11 cellular contexts compared by ENCODE assay signal in the genomic region with DNA sequence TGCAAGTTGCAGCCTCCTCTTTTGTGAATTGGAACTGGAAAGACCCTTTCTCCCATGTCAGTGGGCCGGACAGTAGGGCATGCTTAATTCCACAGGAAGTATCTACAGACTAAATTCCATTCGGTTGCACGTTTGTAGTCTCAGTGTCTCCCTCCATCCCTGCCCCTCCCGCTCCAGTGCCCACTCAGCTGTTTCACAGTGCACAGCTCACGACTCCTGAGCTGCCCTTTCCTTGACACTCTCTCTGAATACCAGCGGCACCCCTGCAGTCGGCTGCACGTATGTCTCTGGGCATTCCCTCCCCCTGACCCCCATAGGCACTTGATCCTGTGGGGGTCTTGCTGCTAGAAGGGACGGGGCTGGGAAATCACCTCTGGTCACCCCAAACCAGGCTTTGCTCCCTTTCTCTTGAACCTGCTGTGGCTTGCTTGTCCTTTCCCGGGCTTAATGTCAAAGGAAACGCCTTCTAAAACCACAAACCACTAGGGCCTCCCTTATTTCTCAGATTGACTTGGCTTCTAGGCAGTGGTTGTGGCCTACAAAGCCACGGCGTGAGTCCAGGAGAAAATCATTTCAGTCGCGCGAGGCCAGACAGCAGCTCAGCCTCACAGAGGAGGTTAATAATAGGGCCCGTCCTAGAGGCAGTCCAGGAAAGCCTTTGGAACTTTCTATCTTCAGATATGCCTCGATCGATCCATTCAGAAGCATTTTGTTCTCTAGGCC.
DNase-seq lines count a peak whose midpoint lies in the region; ATAC-seq and TF ChIP-seq lines count a peak whose summit lies in the region.
"Had no signal": no experiment of that assay in that cellular context is flagged by ENCODE, and none has a peak within 500 bp of the region (broad histone marks: within the 10 kb centered on the region; RNA-seq: fewer than 3 reads in every experiment).

No MANE protein-coding gene starts in this region.

- no peaks in the 10 kb centered on the region for H3K79me2 ChIP-seq in neural progenitor cell (ENCODE audit: low read depth)

- H3K4me2 ChIP-seq in neural progenitor cell = no peak overlapping the region

- peaks cover 6% of the 10 kb centered on the region for H3K9me3 Mint-ChIP-seq in neural progenitor cell

- no peak for TF ChIP-seq CTCF in neural progenitor cell (IDR thresholded peaks at IDR 0.05)

- no peak overlapping the region for H3K27ac ChIP-seq in neural progenitor cell
- H3K27ac ChIP-seq: upper lobe of left lung had no signal

- ATAC-seq in GM18907 (IDR thresholded peaks at IDR 0.05; ENCODE audit: unreplicated experiment) (peak; percentile 81), GM21717 (IDR thresholded peaks at IDR 0.05; ENCODE audit: unreplicated experiment) (peak; percentile 90), HG03575 (IDR thresholded peaks at IDR 0.05; ENCODE audit: extremely low read depth, insufficient number of reproducible peaks, low FRiP score, unreplicated experiment) (peak; percentile 72), GM21367 (IDR thresholded peaks at IDR 0.05; ENCODE audit: unreplicated experiment) (no peak)

- H3K27ac Mint-ChIP-seq in neural progenitor cell = no peak overlapping the region
- H3K27ac Mint-ChIP-seq: memory B cell had no signal

- H3K27me3 ChIP-seq in neural progenitor cell = no peaks in the 10 kb centered on the region
- H3K27me3 ChIP-seq: upper lobe of left lung had no signal

- no peaks in the 10 kb centered on the region for H3K9me3 ChIP-seq in neural progenitor cell (ENCODE audit: low read depth)
- H3K9me3 ChIP-seq: upper lobe of left lung had no signal

- no peaks in the 10 kb centered on the region for H3F3A ChIP-seq in neural progenitor cell (ENCODE audit: low read depth)

- H3K4me1 ChIP-seq in neural progenitor cell = no peaks in the 10 kb centered on the region
- H3K4me1 ChIP-seq: upper lobe of left lung had no signal

- H3K4me3 ChIP-seq in neural progenitor cell = no peak overlapping the region
- H3K4me3 ChIP-seq: upper lobe of left lung had no signal

- H3K9ac ChIP-seq in neural progenitor cell = no peak overlapping the region

- H3K4me1 Mint-ChIP-seq in neural progenitor cell = peaks cover 7% of the 10 kb centered on the region

- peak overlapping the region; percentile 3 for H2AFZ ChIP-seq in neural progenitor cell (replicated peaks)

- no peaks in the 10 kb centered on the region for H3K27me3 Mint-ChIP-seq in neural progenitor cell (ENCODE audit: insufficient read depth, low read depth)

- H3K36me3 ChIP-seq in neural progenitor cell = no peaks in the 10 kb centered on the region
- H3K36me3 ChIP-seq: upper lobe of left lung had no signal

- H3K36me3 Mint-ChIP-seq in neural progenitor cell = no peaks in the 10 kb centered on the region
- H3K36me3 Mint-ChIP-seq: memory B cell had no signal

- H3K4me3 Mint-ChIP-seq in neural progenitor cell = no peak overlapping the region
- H3K4me3 Mint-ChIP-seq: memory B cell had no signal

- H4K20me1 ChIP-seq in neural progenitor cell (ENCODE audit: low read depth) = no peaks in the 10 kb centered on the region

- DNase-seq in neural progenitor cell (ENCODE audit: low spot score) (no peak), NCI-H1436 (lab: John Stamatoyannopoulos, UW) (no peak), AG20443 (ENCODE audit: low spot score) (no peak)
- DNase-seq: NCI-H1694 treated with DMSO at 0.1 percent for 48 hours, T-helper 9 cell, upper lobe of left lung had no signal
